ENCODE assay signal across 17 cellular contexts in the genomic region with DNA sequence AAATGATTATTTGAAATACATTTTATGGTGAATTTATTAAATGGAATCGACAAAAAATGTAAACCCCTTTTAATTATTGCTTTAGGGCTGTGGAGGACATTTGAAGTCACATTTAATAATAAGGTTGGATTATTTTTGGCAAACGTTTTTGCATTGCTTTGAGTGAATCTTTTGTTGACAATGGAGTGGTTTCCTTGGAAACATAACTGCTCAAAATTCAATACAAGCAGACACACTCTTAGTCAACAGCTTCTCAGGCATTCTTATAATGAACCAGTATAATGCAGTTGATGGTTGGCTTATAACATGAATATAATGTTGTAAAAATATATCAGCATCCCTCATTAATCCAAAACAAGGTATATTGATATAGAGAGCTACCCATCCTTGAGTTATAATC.
DNase-seq lines count a peak whose midpoint lies in the region; TF ChIP-seq lines count a peak whose summit lies in the region.
"Had no signal": no experiment of that assay in that cellular context is flagged by ENCODE, and none has a peak within 500 bp of the region (broad histone marks: within the 10 kb centered on the region; RNA-seq: fewer than 3 reads in every experiment).

No MANE protein-coding gene starts in this region.

- no peak for TF ChIP-seq EP300 in neural cell (conservative IDR thresholded peaks at IDR 0.05; ENCODE audit: poor library complexity, severe bottlenecking)

- H3K27ac ChIP-seq in neural cell (ENCODE audit: low read length) = peak overlapping the region; percentile 2
- H3K27ac ChIP-seq: 22Rv1, RWPE1 had no signal

- no peak overlapping the region for H2AFZ ChIP-seq in neural cell (ENCODE audit: low read depth, low read length)

- H3K9me2 ChIP-seq in neural cell (ENCODE audit: insufficient read depth, low read length) = no peaks in the 10 kb centered on the region

- H3K4me2 ChIP-seq in neural cell (ENCODE audit: low read length) = no peak overlapping the region

- H3K9me3 ChIP-seq in neural cell (ENCODE audit: low read length) = no peaks in the 10 kb centered on the region

- TF ChIP-seq RAD21 in neural cell (conservative IDR thresholded peaks at IDR 0.05) = no peak

- no peaks in the 10 kb centered on the region for H4K20me1 ChIP-seq in neural cell (ENCODE audit: insufficient read depth)

- no peaks in the 10 kb centered on the region for H3F3A ChIP-seq in neural cell (ENCODE audit: insufficient read depth, low read length, poor library complexity, severe bottlenecking)

- TF ChIP-seq CTCF in neural cell (IDR thresholded peaks at IDR 0.05; ENCODE audit: poor library complexity, severe bottlenecking) = no peak

- no peaks in the 10 kb centered on the region for H3K36me3 ChIP-seq in neural cell (ENCODE audit: insufficient read depth, low read length)

- H3K9ac ChIP-seq in neural cell (ENCODE audit: low read length) = no peak overlapping the region

- H3K79me2 ChIP-seq in neural cell (replicated peaks; ENCODE audit: insufficient read depth, low read length) = peaks cover 27% of the 10 kb centered on the region

- peak; percentile 75 for DNase-seq in DMS53 (lab: John Stamatoyannopoulos, UW)
- DNase-seq in DMS53 treated with DMSO at 0.1 percent for 48 hours (lab: John Stamatoyannopoulos, UW; ENCODE audit: unreplicated experiment) = no peak
- peak; percentile 41 for DNase-seq in NCI-H2081 treated with DMSO at 0.1 percent for 48 hours (lab: John Stamatoyannopoulos, UW)
- DNase-seq in NCI-H748 treated with DMSO at 0.1 percent for 48 hours (lab: John Stamatoyannopoulos, UW) = peak; percentile 52
- no peak for DNase-seq in amygdala (lab: John Stamatoyannopoulos, UW)
- no peak for DNase-seq in stimulated activated CD4-positive, alpha-beta T cell treated with anti-CD3 and anti-CD28 coated beads, Interleukin-4, amount 100 ng/mL, for 24 hours
- no peak for DNase-seq in stimulated activated CD8-positive, alpha-beta memory T cell treated with anti-CD3 and anti-CD28 coated beads, Interleukin-4, amount 100 ng/mL, for 48 hours
- DNase-seq: AML-193, GOT3, NCI-H2107, NCI-H446, NCI-H82, PC-3, SIG-M5 had no signal

- no peaks in the 10 kb centered on the region for H3K27me3 ChIP-seq in neural cell (ENCODE audit: insufficient read depth, low read depth, low read length)

- no peak overlapping the region for H3K4me3 ChIP-seq in neural cell (ENCODE audit: low read length)

TF ChIP-seq in neural cell, 6 proteins besides CTCF, POLR2A, EP300 and RAD21:
- TF ChIP-seq EZH2 (IDR thresholded peaks at IDR 0.05; ENCODE audit: borderline replicate concordance, insufficient read depth, low read length, poor library complexity, severe bottlenecking) (no peak), POLR2AphosphoS5 (IDR thresholded peaks at IDR 0.05) (peak; percentile 13), SMC3 (conservative IDR thresholded peaks at IDR 0.05; ENCODE audit: poor library complexity) (no peak), TAF1 (IDR thresholded peaks at IDR 0.05; ENCODE audit: low read depth) (no peak), MXI1 (conservative IDR thresholded peaks at IDR 0.05; ENCODE audit: poor library complexity, severe bottlenecking) (no peak)
- TF ChIP-seq, protein P1, sequence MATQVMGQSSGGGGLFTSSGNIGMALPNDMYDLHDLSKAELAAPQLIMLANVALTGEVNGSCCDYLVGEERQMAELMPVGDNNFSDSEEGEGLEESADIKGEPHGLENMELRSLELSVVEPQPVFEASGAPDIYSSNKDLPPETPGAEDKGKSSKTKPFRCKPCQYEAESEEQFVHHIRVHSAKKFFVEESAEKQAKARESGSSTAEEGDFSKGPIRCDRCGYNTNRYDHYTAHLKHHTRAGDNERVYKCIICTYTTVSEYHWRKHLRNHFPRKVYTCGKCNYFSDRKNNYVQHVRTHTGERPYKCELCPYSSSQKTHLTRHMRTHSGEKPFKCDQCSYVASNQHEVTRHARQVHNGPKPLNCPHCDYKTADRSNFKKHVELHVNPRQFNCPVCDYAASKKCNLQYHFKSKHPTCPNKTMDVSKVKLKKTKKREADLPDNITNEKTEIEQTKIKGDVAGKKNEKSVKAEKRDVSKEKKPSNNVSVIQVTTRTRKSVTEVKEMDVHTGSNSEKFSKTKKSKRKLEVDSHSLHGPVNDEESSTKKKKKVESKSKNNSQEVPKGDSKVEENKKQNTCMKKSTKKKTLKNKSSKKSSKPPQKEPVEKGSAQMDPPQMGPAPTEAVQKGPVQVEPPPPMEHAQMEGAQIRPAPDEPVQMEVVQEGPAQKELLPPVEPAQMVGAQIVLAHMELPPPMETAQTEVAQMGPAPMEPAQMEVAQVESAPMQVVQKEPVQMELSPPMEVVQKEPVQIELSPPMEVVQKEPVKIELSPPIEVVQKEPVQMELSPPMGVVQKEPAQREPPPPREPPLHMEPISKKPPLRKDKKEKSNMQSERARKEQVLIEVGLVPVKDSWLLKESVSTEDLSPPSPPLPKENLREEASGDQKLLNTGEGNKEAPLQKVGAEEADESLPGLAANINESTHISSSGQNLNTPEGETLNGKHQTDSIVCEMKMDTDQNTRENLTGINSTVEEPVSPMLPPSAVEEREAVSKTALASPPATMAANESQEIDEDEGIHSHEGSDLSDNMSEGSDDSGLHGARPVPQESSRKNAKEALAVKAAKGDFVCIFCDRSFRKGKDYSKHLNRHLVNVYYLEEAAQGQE (IDR thresholded peaks at IDR 0.05; ENCODE audit: borderline replicate concordance) = no peak

Comparison
In these comparisons a context has a peak if more than half of its experiments do, and no peak if none do; other contexts are left out.
1. DNase-seq: peak in DMS53 (single experiment), NCI-H2081 treated with DMSO at 0.1 percent for 48 hours (single experiment) and NCI-H748 treated with DMSO at 0.1 percent for 48 hours (single experiment); none in DMS53 treated with DMSO at 0.1 percent for 48 hours (single experiment), amygdala (0 of 56), stimulated activated CD4-positive, alpha-beta T cell treated with anti-CD3 and anti-CD28 coated beads, Interleukin-4, amount 100 ng/mL, for 24 hours (single experiment) and stimulated activated CD8-positive, alpha-beta memory T cell treated with anti-CD3 and anti-CD28 coated beads, Interleukin-4, amount 100 ng/mL, for 48 hours (single experiment).